Comparison of ENCODE assay signal across 1 cellular context in the genomic region with DNA sequence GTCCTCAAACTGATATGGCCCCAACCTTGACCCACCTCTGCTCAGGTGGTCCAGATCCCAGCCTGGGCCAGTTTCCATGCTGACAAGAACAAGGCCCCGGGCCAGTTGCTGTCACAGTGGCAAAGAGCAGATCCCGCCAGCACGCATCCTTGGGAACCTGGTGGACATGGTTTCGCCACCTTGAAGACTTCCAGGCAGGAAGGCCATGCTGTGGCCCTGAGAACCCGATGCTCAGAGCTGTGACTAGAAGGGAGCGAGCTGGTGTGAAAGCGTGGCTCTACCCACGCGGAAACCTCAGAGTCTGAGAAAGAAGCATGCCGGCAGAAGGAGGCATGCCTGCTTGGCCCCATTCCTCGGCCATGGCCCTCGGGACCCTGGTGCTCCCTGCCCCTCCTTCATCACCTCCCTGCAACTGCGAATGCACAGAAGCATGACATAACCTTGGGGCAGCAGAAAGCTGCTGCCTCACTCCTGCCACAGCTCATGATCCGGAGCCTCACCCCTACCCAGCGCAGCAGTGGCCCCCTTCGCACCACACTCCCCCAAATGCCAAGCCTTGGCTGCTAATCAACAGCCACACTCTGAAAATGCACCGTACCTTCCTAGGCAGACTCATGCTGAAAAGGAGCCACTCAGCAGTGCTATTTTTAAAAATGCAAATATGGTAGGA.
TF ChIP-seq lines count a peak whose summit lies in the region.

No MANE protein-coding gene starts in this region.

TF ChIP-seq in IMR-90, 13 proteins besides CTCF, POLR2A, EP300 and RAD21:
- TF ChIP-seq CEBPB (IDR thresholded peaks at IDR 0.05; ENCODE audit: low read depth, low read length) (no peak), RFX5 (IDR thresholded peaks at IDR 0.05; ENCODE audit: low read depth, low read length) (no peak), BHLHE40 (IDR thresholded peaks at IDR 0.05; ENCODE audit: low read depth, low read length) (no peak), NFE2L2 (IDR thresholded peaks at IDR 0.05; ENCODE audit: low read depth, low read length) (no peak), MAFK (IDR thresholded peaks at IDR 0.05; ENCODE audit: low read depth, low read length) (no peak), MAZ (IDR thresholded peaks at IDR 0.05; ENCODE audit: borderline replicate concordance, low read depth, low read length) (no peak), MXI1 (IDR thresholded peaks at IDR 0.05; ENCODE audit: borderline replicate concordance, low read depth, low read length) (no peak), RCOR1 (IDR thresholded peaks at IDR 0.05; ENCODE audit: insufficient replicate concordance, low read length) (no peak), SMC3 (IDR thresholded peaks at IDR 0.05; ENCODE audit: low read depth, low read length) (no peak), FOS (IDR thresholded peaks at IDR 0.05; ENCODE audit: low read depth, low read length) (no peak)
- TF ChIP-seq, protein P1, sequence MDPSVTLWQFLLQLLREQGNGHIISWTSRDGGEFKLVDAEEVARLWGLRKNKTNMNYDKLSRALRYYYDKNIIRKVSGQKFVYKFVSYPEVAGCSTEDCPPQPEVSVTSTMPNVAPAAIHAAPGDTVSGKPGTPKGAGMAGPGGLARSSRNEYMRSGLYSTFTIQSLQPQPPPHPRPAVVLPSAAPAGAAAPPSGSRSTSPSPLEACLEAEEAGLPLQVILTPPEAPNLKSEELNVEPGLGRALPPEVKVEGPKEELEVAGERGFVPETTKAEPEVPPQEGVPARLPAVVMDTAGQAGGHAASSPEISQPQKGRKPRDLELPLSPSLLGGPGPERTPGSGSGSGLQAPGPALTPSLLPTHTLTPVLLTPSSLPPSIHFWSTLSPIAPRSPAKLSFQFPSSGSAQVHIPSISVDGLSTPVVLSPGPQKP (IDR thresholded peaks at IDR 0.05; ENCODE audit: borderline replicate concordance, low read depth, low read length), result no peak
- TF ChIP-seq, protein P2, sequence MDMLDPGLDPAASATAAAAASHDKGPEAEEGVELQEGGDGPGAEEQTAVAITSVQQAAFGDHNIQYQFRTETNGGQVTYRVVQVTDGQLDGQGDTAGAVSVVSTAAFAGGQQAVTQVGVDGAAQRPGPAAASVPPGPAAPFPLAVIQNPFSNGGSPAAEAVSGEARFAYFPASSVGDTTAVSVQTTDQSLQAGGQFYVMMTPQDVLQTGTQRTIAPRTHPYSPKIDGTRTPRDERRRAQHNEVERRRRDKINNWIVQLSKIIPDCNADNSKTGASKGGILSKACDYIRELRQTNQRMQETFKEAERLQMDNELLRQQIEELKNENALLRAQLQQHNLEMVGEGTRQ (IDR thresholded peaks at IDR 0.05; ENCODE audit: low read depth, low read length), result no peak
